In genomic region chr10:70923696-70924095, GRCh38 we compare ENCODE assay signal across 29 cellular contexts.
"Had no signal": no experiment of that assay in that cellular context is flagged by ENCODE, and none has a peak within 500 bp of the region (broad histone marks: within the 10 kb centered on the region; RNA-seq: fewer than 3 reads in every experiment).

No MANE protein-coding gene starts in this region.

- H3K4me1 ChIP-seq: adrenal gland, body of pancreas had no signal

- H3K36me3 Mint-ChIP-seq: activated naive CD8-positive, alpha-beta T cell treated with anti-CD3 and anti-CD28 coated beads for 36 hours had no signal

- H3K9me3 Mint-ChIP-seq: activated CD4-positive, alpha-beta memory T cell treated with anti-CD3 and anti-CD28 coated beads, Interleukin-2, amount 10 ng/mL, durations not matched to agents 7 days and 5 days; activated CD4-positive, alpha-beta T cell treated with anti-CD3 and anti-CD28 coated beads, Interleukin-2, amount 10 ng/mL, durations not matched to agents 7 days and 5 days; activated naive CD8-positive, alpha-beta T cell treated with anti-CD3 and anti-CD28 coated beads for 36 hours; activated naive CD8-positive, alpha-beta T cell treated with anti-CD3 and anti-CD28 coated beads, Interleukin-2, amount 50 U/mL, for 24 hours; activated T-cell treated with anti-CD3 and anti-CD28 coated beads, Interleukin-2, amount 50 U/mL, for 24 hours; activated T-cell treated with anti-CD3 and anti-CD28 coated beads, Interleukin-2, amount 50 U/mL, for 72 hours; effector memory CD8-positive, alpha-beta T cell had no signal

- H3K27ac Mint-ChIP-seq: activated CD4-positive, alpha-beta memory T cell treated with anti-CD3 and anti-CD28 coated beads, Interleukin-2, amount 10 ng/mL, durations not matched to agents 7 days and 5 days; activated CD4-positive, alpha-beta T cell treated with anti-CD3 and anti-CD28 coated beads for 36 hours; activated CD4-positive, alpha-beta T cell treated with anti-CD3 and anti-CD28 coated beads, Interleukin-2, amount 10 ng/mL, durations not matched to agents 7 days and 5 days; activated naive CD8-positive, alpha-beta T cell treated with anti-CD3 and anti-CD28 coated beads for 36 hours; activated naive CD8-positive, alpha-beta T cell treated with anti-CD3 and anti-CD28 coated beads, Interleukin-2, amount 50 U/mL, for 24 hours; activated T-cell treated with anti-CD3 and anti-CD28 coated beads, Interleukin-2, amount 50 U/mL, for 24 hours; activated T-cell treated with anti-CD3 and anti-CD28 coated beads, Interleukin-2, amount 50 U/mL, for 72 hours; effector memory CD8-positive, alpha-beta T cell had no signal

- DNase-seq: activated CD4-positive, alpha-beta memory T cell treated with anti-CD3 and anti-CD28 coated beads, Interleukin-2, amount 10 ng/mL, durations not matched to agents 7 days and 5 days; activated CD4-positive, alpha-beta T cell treated with anti-CD3 and anti-CD28 coated beads for 36 hours; activated CD4-positive, alpha-beta T cell treated with anti-CD3 and anti-CD28 coated beads, Interleukin-2, amount 10 ng/mL, durations not matched to agents 7 days and 5 days; activated CD4-positive, alpha-beta T cell treated with anti-CD3 and anti-CD28 coated beads, Interleukin-2, amount 50 U/mL, for 4 hours; activated CD4-positive, CD25-positive, alpha-beta regulatory T cell; activated CD4-positive, CD25-positive, alpha-beta regulatory T cell treated with anti-CD3 and anti-CD28 coated beads, Interleukin-2, amount 50 U/mL, for 72 hours; activated CD8-positive, alpha-beta memory T cell treated with anti-CD3 and anti-CD28 coated beads, Interleukin-2, amount 50 U/mL, for 48 hours; activated gamma-delta T cell; activated naive CD4-positive, alpha-beta T cell; activated naive CD4-positive, alpha-beta T cell treated with anti-CD3 and anti-CD28 coated beads, Interleukin-2, amount 50 U/mL, for 16 hours; activated naive CD8-positive, alpha-beta T cell treated with anti-CD3 and anti-CD28 coated beads for 36 hours; activated naive CD8-positive, alpha-beta T cell treated with anti-CD3 and anti-CD28 coated beads, Interleukin-2, amount 50 U/mL, for 24 hours; activated T-cell treated with anti-CD3 and anti-CD28 coated beads for 4 hours; activated T-cell treated with anti-CD3 and anti-CD28 coated beads, Interleukin-2, amount 50 U/mL, for 24 hours; activated T-cell treated with anti-CD3 and anti-CD28 coated beads, Interleukin-2, amount 50 U/mL, for 72 hours; adrenal gland; amygdala; aorta; body of pancreas; caudate nucleus; cortex of kidney; dermis blood vessel endothelial cell; effector CD4-positive, alpha-beta T cell; effector memory CD8-positive, alpha-beta T cell; erythroblast; esophagus squamous epithelium; foreskin melanocyte; T-helper 2 cell had no signal

- H3K9me3 ChIP-seq: adrenal gland, body of pancreas, esophagus squamous epithelium, gastroesophageal sphincter had no signal

- H3K36me3 ChIP-seq: adrenal gland, esophagus squamous epithelium, gastroesophageal sphincter had no signal

- ATAC-seq: activated CD4-positive, alpha-beta T cell treated with anti-CD3 and anti-CD28 coated beads for 36 hours; activated naive CD8-positive, alpha-beta T cell treated with anti-CD3 and anti-CD28 coated beads, Interleukin-2, amount 50 U/mL, for 24 hours; activated T-cell treated with anti-CD3 and anti-CD28 coated beads, Interleukin-2, amount 50 U/mL, for 72 hours; body of pancreas; effector memory CD8-positive, alpha-beta T cell; gastroesophageal sphincter had no signal

- H3K27me3 Mint-ChIP-seq: activated naive CD8-positive, alpha-beta T cell treated with anti-CD3 and anti-CD28 coated beads for 36 hours had no signal

- H3K27me3 ChIP-seq: body of pancreas had no signal

- H3K4me3 ChIP-seq: adrenal gland, body of pancreas, esophagus squamous epithelium, gastroesophageal sphincter had no signal

- H3K4me3 Mint-ChIP-seq: activated CD4-positive, alpha-beta memory T cell treated with anti-CD3 and anti-CD28 coated beads, Interleukin-2, amount 10 ng/mL, durations not matched to agents 7 days and 5 days; activated CD4-positive, alpha-beta T cell treated with anti-CD3 and anti-CD28 coated beads for 36 hours; activated CD4-positive, alpha-beta T cell treated with anti-CD3 and anti-CD28 coated beads, Interleukin-2, amount 10 ng/mL, durations not matched to agents 7 days and 5 days; activated naive CD8-positive, alpha-beta T cell treated with anti-CD3 and anti-CD28 coated beads for 36 hours; activated naive CD8-positive, alpha-beta T cell treated with anti-CD3 and anti-CD28 coated beads, Interleukin-2, amount 50 U/mL, for 24 hours; activated T-cell treated with anti-CD3 and anti-CD28 coated beads, Interleukin-2, amount 50 U/mL, for 24 hours; activated T-cell treated with anti-CD3 and anti-CD28 coated beads, Interleukin-2, amount 50 U/mL, for 72 hours; effector memory CD8-positive, alpha-beta T cell had no signal

- H3K4me1 Mint-ChIP-seq: activated CD4-positive, alpha-beta memory T cell treated with anti-CD3 and anti-CD28 coated beads, Interleukin-2, amount 10 ng/mL, durations not matched to agents 7 days and 5 days; activated CD4-positive, alpha-beta T cell treated with anti-CD3 and anti-CD28 coated beads for 36 hours had no signal
